ENCODE assay signal across 23 cellular contexts in genomic region chrY:19713430-19713829, GRCh38. TPM values are rescaled to one million over a fixed set of nuclear protein-coding genes. Genes with fewer than 3 reads are reported as not detected.
DNase-seq lines count a peak whose midpoint lies in the region; ATAC-seq and TF ChIP-seq lines count a peak whose summit lies in the region.
"Had no signal": no experiment of that assay in that cellular context is flagged by ENCODE, and none has a peak within 500 bp of the region (broad histone marks: within the 10 kb centered on the region; RNA-seq: fewer than 3 reads in every experiment).

No MANE protein-coding gene starts in this region.

- no peak overlapping the region for H3K4me3 ChIP-seq in Caco-2 (ENCODE audit: low read depth, low read length)
- H3K4me3 ChIP-seq: GM12878, GM23248, HAP-1, K562, MG63 had no signal

- no peaks in the 10 kb centered on the region for H3K36me3 ChIP-seq in Caco-2 (ENCODE audit: control insufficient read depth, insufficient read depth, low read length)
- H3K36me3 ChIP-seq: HAP-1 had no signal

- no peaks in the 10 kb centered on the region for H3K9me3 Mint-ChIP-seq in central memory CD8-positive, alpha-beta T cell
- no peaks in the 10 kb centered on the region for H3K9me3 Mint-ChIP-seq in Caco-2 (ENCODE audit: unreplicated experiment)
- H3K9me3 Mint-ChIP-seq: CD8-positive, alpha-beta memory T cell had no signal

- no peaks in the 10 kb centered on the region for H3K9me3 ChIP-seq in Caco-2
- H3K9me3 ChIP-seq: HAP-1, MG63 had no signal

- TF ChIP-seq CTCF in Caco-2 (IDR thresholded peaks at IDR 0.05; ENCODE audit: insufficient read depth in 1 of 2, low read depth in 1 of 2, low read length in 1 of 2, severe bottlenecking in 1 of 2, unreplicated experiment in 1 of 2), result no peak

- H3K4me1 ChIP-seq in Caco-2, result no peaks in the 10 kb centered on the region
- H3K4me1 ChIP-seq: HAP-1 had no signal

- no TSS peak for BruUV-seq in Caco-2 (replicated peaks; lab: Mats Ljungman, UMichigan)

- POLR2A ChIA-PET in Caco-2 (lab: Charles Lee), result no interaction called here

- intact Hi-C loops in Caco-2 (cut with micrococcal nuclease; ENCODE audit: unreplicated experiment), result no loop called here

- peaks cover 29% of the 10 kb centered on the region for H3K4me1 Mint-ChIP-seq in central memory CD8-positive, alpha-beta T cell
- H3K4me1 Mint-ChIP-seq in Caco-2 (ENCODE audit: low read depth, unreplicated experiment), result no peaks in the 10 kb centered on the region

- no peaks in the 10 kb centered on the region for H3K27me3 ChIP-seq in Caco-2 (replicated peaks; ENCODE audit: control insufficient read depth, insufficient read depth, low read length)
- H3K27me3 ChIP-seq: MG63 had no signal

- ATAC-seq in GM21528 (IDR thresholded peaks at IDR 0.05; ENCODE audit: low FRiP score, unreplicated experiment) (peak; percentile 52), HG03439 (IDR thresholded peaks at IDR 0.05; ENCODE audit: unreplicated experiment) (peak; percentile 45)
- ATAC-seq in central memory CD8-positive, alpha-beta T cell (replicated peaks; ENCODE audit: extremely low read depth, poor library complexity, severe bottlenecking), result no peak
- ATAC-seq: GM12878, K562 had no signal

- DNase-seq in COR-L47 (lab: John Stamatoyannopoulos, UW), result peak; percentile 7
- no peak for DNase-seq in central memory CD8-positive, alpha-beta T cell (ENCODE audit: low spot score in 2 of 2)
- DNase-seq in stimulated activated CD4-positive, alpha-beta T cell treated with anti-CD3 and anti-CD28 coated beads, Interleukin-15, amount 100 ng/mL, for 24 hours, result no peak
- no peak for DNase-seq in Caco-2
- DNase-seq in NCI-H526 treated with DMSO at 0.1 percent for 48 hours (lab: John Stamatoyannopoulos, UW), result no peak
- DNase-seq in germinal center (ENCODE audit: low spot score), result no peak
- DNase-seq: 8988T; C1 segment of cervical spinal cord; CD8-positive, alpha-beta memory T cell; GM23248; MG63; NCI-H1417 treated with DMSO at 0.1 percent for 48 hours; NCI-H187 treated with DMSO at 0.1 percent for 48 hours; NCI-H226; NCI-H524; Right ventricle myocardium superior; T-helper 9 cell had no signal

- no peak overlapping the region for H3K4me3 Mint-ChIP-seq in central memory CD8-positive, alpha-beta T cell
- no peak overlapping the region for H3K4me3 Mint-ChIP-seq in Caco-2 (ENCODE audit: unreplicated experiment)
- H3K4me3 Mint-ChIP-seq: CD8-positive, alpha-beta memory T cell had no signal

- H3K36me3 Mint-ChIP-seq in central memory CD8-positive, alpha-beta T cell (ENCODE audit: insufficient read depth), result peaks cover 75% of the 10 kb centered on the region
- no peaks in the 10 kb centered on the region for H3K36me3 Mint-ChIP-seq in Caco-2 (ENCODE audit: insufficient read depth, unreplicated experiment)

- no peaks in the 10 kb centered on the region for H3K27me3 Mint-ChIP-seq in central memory CD8-positive, alpha-beta T cell
- no peaks in the 10 kb centered on the region for H3K27me3 Mint-ChIP-seq in Caco-2 (ENCODE audit: insufficient read depth, unreplicated experiment)
- H3K27me3 Mint-ChIP-seq: CD8-positive, alpha-beta memory T cell had no signal

- H3K27ac Mint-ChIP-seq in central memory CD8-positive, alpha-beta T cell (ENCODE audit: low read depth), result peak overlapping the region; percentile 0
- H3K27ac Mint-ChIP-seq in Caco-2 (ENCODE audit: unreplicated experiment), result no peak overlapping the region
- H3K27ac Mint-ChIP-seq: CD8-positive, alpha-beta memory T cell had no signal

- CTCF ChIA-PET in Caco-2 (lab: Charles Lee), result no interaction called here

RNA-seq across cellular contexts. Expression of gene KDM5D, which starts 31.1 kb away (rescaled TPM):
- total RNA-seq in Caco-2 (2022), result not detected in 2 replicates
- total RNA-seq: SK-MEL-5 had no signal
